8 cellular contexts compared by ENCODE assay signal in the genomic region with DNA sequence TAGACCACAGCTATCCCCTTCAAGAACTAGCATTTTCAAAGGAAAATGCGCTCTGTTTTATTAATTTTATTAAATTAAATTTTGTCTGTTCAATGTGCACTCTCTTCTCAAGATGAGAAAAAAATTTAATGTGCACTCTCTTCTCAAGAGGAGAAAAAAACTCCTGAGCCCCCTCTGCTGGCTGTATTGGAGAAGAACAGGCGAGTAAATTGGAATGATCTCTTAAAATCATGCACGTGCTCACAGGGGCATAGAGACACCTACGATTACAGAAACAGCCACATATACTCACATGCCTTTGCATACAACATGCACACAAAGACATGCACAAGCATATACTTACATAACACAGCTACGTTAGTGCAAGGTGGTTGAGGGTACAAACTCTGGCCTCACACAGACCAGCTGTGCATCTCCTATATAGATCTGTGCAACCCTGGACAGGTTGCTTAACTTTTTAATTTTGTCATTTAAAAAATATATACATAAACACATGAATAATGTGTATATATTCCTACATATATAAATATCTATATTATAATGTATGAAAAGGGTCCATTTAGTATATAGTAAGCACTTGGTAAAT.
DNase-seq lines count a peak whose midpoint lies in the region; ATAC-seq and TF ChIP-seq lines count a peak whose summit lies in the region.

No MANE protein-coding gene starts in this region.

- H3K9me3 Mint-ChIP-seq in activated naive CD4-positive, alpha-beta T cell treated with anti-CD3 and anti-CD28 coated beads, Interleukin-2, amount 10 ng/mL, durations not matched to agents 7 days and 5 days, result no peaks in the 10 kb centered on the region

- H3K27me3 Mint-ChIP-seq in activated naive CD4-positive, alpha-beta T cell treated with anti-CD3 and anti-CD28 coated beads, Interleukin-2, amount 10 ng/mL, durations not matched to agents 7 days and 5 days, result no peaks in the 10 kb centered on the region

- TF ChIP-seq CTCF in NB4 (IDR thresholded peaks at IDR 0.05; ENCODE audit: low read depth, low read length), result peak; percentile 44

- no peaks in the 10 kb centered on the region for H3K36me3 Mint-ChIP-seq in activated naive CD4-positive, alpha-beta T cell treated with anti-CD3 and anti-CD28 coated beads, Interleukin-2, amount 10 ng/mL, durations not matched to agents 7 days and 5 days

- ATAC-seq in GM21529 (IDR thresholded peaks at IDR 0.05; ENCODE audit: unreplicated experiment), result peak; percentile 85
- ATAC-seq in GM19467 (IDR thresholded peaks at IDR 0.05; ENCODE audit: unreplicated experiment), result no peak

- peak; percentile 1 to 9 for DNase-seq in activated CD4-positive, alpha-beta T cell treated with anti-CD3 and anti-CD28 coated beads for 24 hours (ENCODE audit: low read depth in 2 of 2)
- DNase-seq in activated CD4-positive, alpha-beta T cell treated with anti-CD3 and anti-CD28 coated beads for 1 hour, result no peak
- DNase-seq in NB4 (ENCODE audit: low read depth) (peak; percentile 31), iPS-NIHi7 (ENCODE audit: extremely low spot score) (peak; percentile 64)
- DNase-seq in activated naive CD4-positive, alpha-beta T cell treated with anti-CD3 and anti-CD28 coated beads, Interleukin-2, amount 10 ng/mL, durations not matched to agents 7 days and 5 days, result peak; percentile 31
- peak; percentile 37 for DNase-seq in stimulated activated CD8-positive, alpha-beta memory T cell treated with anti-CD3 and anti-CD28 coated beads, Interleukin-4, amount 100 ng/mL, for 48 hours

- TF ChIP-seq POLR2A in NB4 (IDR thresholded peaks at IDR 0.05; ENCODE audit: extremely low read depth, insufficient read length), result no peak

- no peak overlapping the region for H3K4me3 ChIP-seq in NB4 (ENCODE audit: low read depth, low read length)

- no peak overlapping the region for H3K27ac Mint-ChIP-seq in activated naive CD4-positive, alpha-beta T cell treated with anti-CD3 and anti-CD28 coated beads, Interleukin-2, amount 10 ng/mL, durations not matched to agents 7 days and 5 days

- H3K4me3 Mint-ChIP-seq in activated naive CD4-positive, alpha-beta T cell treated with anti-CD3 and anti-CD28 coated beads, Interleukin-2, amount 10 ng/mL, durations not matched to agents 7 days and 5 days, result no peak overlapping the region

- CTCF ChIA-PET in activated naive CD4-positive, alpha-beta T cell treated with anti-CD3 and anti-CD28 coated beads, Interleukin-2, amount 10 ng/mL, durations not matched to agents 7 days and 5 days (lab: Charles Lee), result no interaction called here

- no peaks in the 10 kb centered on the region for H3K4me1 Mint-ChIP-seq in activated naive CD4-positive, alpha-beta T cell treated with anti-CD3 and anti-CD28 coated beads, Interleukin-2, amount 10 ng/mL, durations not matched to agents 7 days and 5 days
